In the genomic region with DNA sequence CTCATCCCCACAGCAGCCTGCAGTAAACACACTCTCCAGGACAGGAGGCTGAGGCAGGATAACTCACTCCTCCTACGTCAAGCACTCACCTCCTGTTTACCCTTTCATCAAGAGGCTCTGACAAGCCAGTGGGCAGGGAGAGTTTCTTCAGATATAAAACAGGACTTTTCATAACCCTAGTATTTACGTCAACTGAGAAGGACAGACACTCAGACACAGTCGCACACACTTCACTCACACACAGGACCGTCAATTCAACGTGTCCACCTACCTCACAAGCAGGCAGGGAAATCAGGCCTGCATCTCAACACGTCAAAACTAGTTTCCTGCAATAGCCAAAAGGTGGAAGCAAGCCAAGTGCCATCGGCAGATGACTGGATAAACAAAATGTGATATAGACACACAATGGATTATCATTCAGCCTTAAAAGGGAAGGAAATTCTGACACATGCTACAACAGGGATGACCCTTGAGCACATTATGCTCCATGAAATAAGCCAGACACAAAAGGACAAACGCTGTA, we compare ENCODE assay signal across 8 cellular contexts. TPM values are rescaled to one million over a fixed set of nuclear protein-coding genes. Genes with fewer than 3 reads are reported as not detected.
DNase-seq lines count a peak whose midpoint lies in the region; FAIRE-seq and TF ChIP-seq lines count a peak whose summit lies in the region.

No MANE protein-coding gene starts in this region.

- no peaks in the 10 kb centered on the region for H4K20me1 ChIP-seq in keratinocyte (ENCODE audit: control insufficient read depth, extremely low read depth, insufficient read depth, low read length)

- peak; percentile 74 for FAIRE-seq in keratinocyte (lab: Jason Lieb, UNC)

- DNase-seq in activated effector memory CD4-positive, alpha-beta T cell treated with anti-CD3 and anti-CD28 coated beads, Interleukin-2, amount 50 U/mL, for 16 hours = peak; percentile 78
- no peak for DNase-seq in activated effector memory CD4-positive, alpha-beta T cell treated with Interleukin-2 at 50 U/mL for 16 hours
- DNase-seq in activated T-cell treated with anti-CD3 and anti-CD28 coated beads, Interleukin-2, amount 50 U/mL, for 24 hours = peak; percentile 56
- DNase-seq in keratinocyte (ENCODE audit: low read depth, low spot score) (no peak), OCI-M1 (lab: John Stamatoyannopoulos, UW) (no peak), NCI-H1436 (lab: John Stamatoyannopoulos, UW) (no peak), Kasumi-1 (lab: John Stamatoyannopoulos, UW) (no peak)

- peaks cover 76% of the 10 kb centered on the region for H3K36me3 Mint-ChIP-seq in activated T-cell treated with anti-CD3 and anti-CD28 coated beads, Interleukin-2, amount 50 U/mL, for 24 hours (ENCODE audit: low read depth)

- H3K27ac Mint-ChIP-seq in activated T-cell treated with anti-CD3 and anti-CD28 coated beads, Interleukin-2, amount 50 U/mL, for 24 hours = peak overlapping the region; percentile 97

- H3K9me1 ChIP-seq in keratinocyte (ENCODE audit: control insufficient read depth, extremely low read depth, insufficient read depth, low read length) = no peaks in the 10 kb centered on the region

- peak overlapping the region; percentile 17 for H2AFZ ChIP-seq in keratinocyte (ENCODE audit: control insufficient read depth, low read length)

- peak overlapping the region; percentile 62 for H3K4me3 Mint-ChIP-seq in activated T-cell treated with anti-CD3 and anti-CD28 coated beads, Interleukin-2, amount 50 U/mL, for 24 hours

- H3K4me3 ChIP-seq in keratinocyte (ENCODE audit: control insufficient read depth in 2 of 3, extremely low read depth in 1 of 3, insufficient read depth in 2 of 3, low read depth in 1 of 3, low read length in 3 of 3) = no peak overlapping the region

- H3K4me1 Mint-ChIP-seq in activated T-cell treated with anti-CD3 and anti-CD28 coated beads, Interleukin-2, amount 50 U/mL, for 24 hours (ENCODE audit: low read depth) = peaks cover 97% of the 10 kb centered on the region

- no peaks in the 10 kb centered on the region for H3K27me3 ChIP-seq in keratinocyte (ENCODE audit: control insufficient read depth, extremely low read depth, insufficient read depth, low read length)

- no peak for TF ChIP-seq CTCF in keratinocyte (optimal IDR thresholded peaks at IDR 0.05 in 1 of 3, IDR thresholded peaks at IDR 0.05 in 1 of 3, conservative IDR thresholded peaks at IDR 0.05 in 1 of 3; ENCODE audit: extremely low read depth in 1 of 3, insufficient read depth in 2 of 3, low read length in 3 of 3)

- no peaks in the 10 kb centered on the region for H3K27me3 Mint-ChIP-seq in activated T-cell treated with anti-CD3 and anti-CD28 coated beads, Interleukin-2, amount 50 U/mL, for 24 hours

- H3K27ac ChIP-seq in keratinocyte (ENCODE audit: control insufficient read depth, insufficient read depth, low read length) (peak overlapping the region; percentile 26), temporal lobe (ENCODE audit: low read depth, low read length) (peak overlapping the region; percentile 96)

- H3K4me1 ChIP-seq in keratinocyte (ENCODE audit: control insufficient read depth, extremely low read depth, insufficient read depth, low read length) = peaks cover 9% of the 10 kb centered on the region

- dilution Hi-C loops in keratinocyte (cut with MboI; ENCODE audit: extremely low pct_ligation_motif_present, low sequenced_read_pairs) = no loop called here

- H3K79me2 ChIP-seq in keratinocyte (ENCODE audit: control insufficient read depth, insufficient read depth, low read length) = no peaks in the 10 kb centered on the region

- H3K9me3 ChIP-seq in keratinocyte (ENCODE audit: control insufficient read depth, low read depth, low read length) = no peaks in the 10 kb centered on the region

- no peaks in the 10 kb centered on the region for H3K36me3 ChIP-seq in keratinocyte (ENCODE audit: control insufficient read depth in 2 of 2, extremely low read depth in 1 of 2, insufficient read depth in 2 of 2, low read length in 2 of 2)

- H3K9ac ChIP-seq in keratinocyte (ENCODE audit: control insufficient read depth, extremely low read depth, insufficient read depth, low read length) = peak overlapping the region; percentile 16

- peak overlapping the region; percentile 31 for H3K4me2 ChIP-seq in keratinocyte (ENCODE audit: control insufficient read depth, extremely low read depth, insufficient read depth, low read depth, low read length)

- H3K9me3 Mint-ChIP-seq in activated T-cell treated with anti-CD3 and anti-CD28 coated beads, Interleukin-2, amount 50 U/mL, for 24 hours = no peaks in the 10 kb centered on the region

RNA-seq across cellular contexts. Expression of gene ITPKB, which starts 48.6 kb away (rescaled TPM):
- polyA plus RNA-seq in keratinocyte = 3.2 to 4.9 TPM (median 3.2 TPM) in 3 replicates
- polyA plus RNA-seq in keratinocyte (2011; ENCODE audit: low read depth) = 1.3 TPM
- 2.5 and 2.7 TPM in 2 replicates for polyA plus RNA-seq in keratinocyte (2011; cell fraction: cytosol; rRNA removed)
- polyA plus RNA-seq in keratinocyte (2011; cell fraction: nucleus; rRNA removed) = 7.0 and 7.4 TPM in 2 replicates
- 3.0 and 7.0 TPM in 2 replicates for polyA plus RNA-seq in keratinocyte (2012; ENCODE audit: low replicate concordance)
- polyA minus RNA-seq in keratinocyte = 8.8 to 18.0 TPM (median 9.0 TPM) in 3 replicates
- polyA minus RNA-seq in keratinocyte (2011; cell fraction: cytosol; rRNA and poly(A)+ RNA removed) = 10.7 TPM
- 11.0 and 15.0 TPM in 2 replicates for polyA minus RNA-seq in keratinocyte (2011; cell fraction: nucleus; rRNA and poly(A)+ RNA removed)
- total RNA-seq in temporal lobe = 6.1 TPM

Comparison
In these comparisons a context has a peak if more than half of its experiments do, and no peak if none do; other contexts are left out.
1. DNase-seq: peak in activated effector memory CD4-positive, alpha-beta T cell treated with anti-CD3 and anti-CD28 coated beads, Interleukin-2, amount 50 U/mL, for 16 hours (single experiment) and activated T-cell treated with anti-CD3 and anti-CD28 coated beads, Interleukin-2, amount 50 U/mL, for 24 hours (single experiment); none in activated effector memory CD4-positive, alpha-beta T cell treated with Interleukin-2 at 50 U/mL for 16 hours (single experiment), keratinocyte (single experiment), OCI-M1 (single experiment), NCI-H1436 (single experiment) and Kasumi-1 (0 of 2).